In genomic region chr1:152052606-152053005, GRCh38 we compare ENCODE assay signal across 8 cellular contexts. TPM values are rescaled to one million over a fixed set of nuclear protein-coding genes. Genes with fewer than 3 reads are reported as not detected.
A peak's percentile ranks its signal among the peaks of the same experiment; 100 is the strongest.
DNase-seq lines count a peak whose midpoint lies in the region; ATAC-seq and TF ChIP-seq lines count a peak whose summit lies in the region.

No MANE protein-coding gene starts in this region.

- H3K27me3 Mint-ChIP-seq in CD4-positive, alpha-beta memory T cell, result peaks cover 5 to 6% of the 10 kb centered on the region in 2 donors
- peaks cover 8% of the 10 kb centered on the region for H3K27me3 Mint-ChIP-seq in activated CD8-positive, alpha-beta T cell treated with anti-CD3 and anti-CD28 coated beads for 36 hours

- H3K4me1 Mint-ChIP-seq in CD4-positive, alpha-beta memory T cell, result peaks cover 12 to 24% (median 14%) of the 10 kb centered on the region in 4 donors
- H3K4me1 Mint-ChIP-seq in activated CD8-positive, alpha-beta T cell treated with anti-CD3 and anti-CD28 coated beads for 36 hours (ENCODE audit: low read depth), result peaks cover 9% of the 10 kb centered on the region

- H3K4me3 Mint-ChIP-seq in CD4-positive, alpha-beta memory T cell, result no peak overlapping the region
- H3K4me3 Mint-ChIP-seq in activated CD8-positive, alpha-beta T cell treated with anti-CD3 and anti-CD28 coated beads for 36 hours, result no peak overlapping the region

- CTCF ChIA-PET in CD4-positive, alpha-beta memory T cell (lab: Charles Lee; ENCODE audit: partially characterized antibody), result interaction anchor here (0.7 to 14.8 kb wide), 26 partner anchors 9 to 406 kb away, joined by 3 to 354 read pairs (median 6); partner anchors contain the start of gene S100A11
- CTCF ChIA-PET in activated CD8-positive, alpha-beta T cell treated with anti-CD3 and anti-CD28 coated beads for 36 hours (lab: Charles Lee), result interaction anchor here (0.6 to 14.7 kb wide), 34 partner anchors 9 to 406 kb away, joined by 3 to 315 read pairs (median 5); partner anchors contain the start of genes S100A11 and TCHH

- TF ChIP-seq CTCF in activated CD8-positive, alpha-beta T cell treated with anti-CD3 and anti-CD28 coated beads for 36 hours (IDR thresholded peaks at IDR 0.05), result peak; percentile 87

- ATAC-seq in activated CD8-positive, alpha-beta T cell treated with anti-CD3 and anti-CD28 coated beads for 36 hours, result no peak
- no peak for ATAC-seq in GM19023 (IDR thresholded peaks at IDR 0.05; ENCODE audit: unreplicated experiment)

- POLR2A ChIA-PET in CD4-positive, alpha-beta memory T cell (lab: Charles Lee; ENCODE audit: partially characterized antibody), result interaction anchor here (0.9 to 1.6 kb wide), 3 partner anchors 16 to 132 kb away, joined by 3 to 7 read pairs (median 5); partner anchors contain the start of gene S100A11
- POLR2A ChIA-PET in activated CD8-positive, alpha-beta T cell treated with anti-CD3 and anti-CD28 coated beads for 36 hours (lab: Charles Lee), result interaction anchor here (1.2 kb wide), 1 partner anchor 60 kb away, joined by 4 read pairs; no protein-coding TSS in a partner anchor

- H3K36me3 Mint-ChIP-seq in CD4-positive, alpha-beta memory T cell, result no peaks in the 10 kb centered on the region
- H3K36me3 Mint-ChIP-seq in activated CD8-positive, alpha-beta T cell treated with anti-CD3 and anti-CD28 coated beads for 36 hours (ENCODE audit: low read depth), result no peaks in the 10 kb centered on the region

- peaks cover 13% of the 10 kb centered on the region for H3K4me1 ChIP-seq in CD4-positive, alpha-beta memory T cell (ENCODE audit: insufficient read depth, low read length)
- peaks cover 11% of the 10 kb centered on the region for H3K4me1 ChIP-seq in effector memory CD4-positive, alpha-beta T cell (ENCODE audit: control insufficient read depth, insufficient read depth, low read length, poor library complexity, severe bottlenecking)

- H3K27ac ChIP-seq in CD4-positive, alpha-beta memory T cell (ENCODE audit: low read depth, low read length), result no peak overlapping the region
- H3K27ac ChIP-seq in effector memory CD4-positive, alpha-beta T cell (ENCODE audit: insufficient read depth, low read length, poor library complexity, severe bottlenecking), result no peak overlapping the region

- intact Hi-C loops in CD4-positive, alpha-beta memory T cell (cut with micrococcal nuclease), result loop anchor here (1.0 to 10.0 kb wide), 5 partner anchors 62 to 406 kb away; partner anchors contain the start of gene TCHH
- intact Hi-C loops in activated CD8-positive, alpha-beta T cell treated with anti-CD3 and anti-CD28 coated beads for 36 hours (cut with micrococcal nuclease), result loop anchor here (2.0 to 5.0 kb wide), 3 partner anchors 132 to 405 kb away; no protein-coding TSS in a partner anchor

- no peaks in the 10 kb centered on the region for H3K9me3 Mint-ChIP-seq in CD4-positive, alpha-beta memory T cell
- H3K9me3 Mint-ChIP-seq in activated CD8-positive, alpha-beta T cell treated with anti-CD3 and anti-CD28 coated beads for 36 hours, result no peaks in the 10 kb centered on the region

- no peaks in the 10 kb centered on the region for H3K9me3 ChIP-seq in CD4-positive, alpha-beta memory T cell (ENCODE audit: control insufficient read depth in 1 of 2, low read length in 2 of 2)
- H3K9me3 ChIP-seq in effector memory CD4-positive, alpha-beta T cell (ENCODE audit: control insufficient read depth, low read length), result no peaks in the 10 kb centered on the region

- peak overlapping the region in 1 of 7 donors; percentile 44 for H3K27ac Mint-ChIP-seq in CD4-positive, alpha-beta memory T cell
- no peak overlapping the region for H3K27ac Mint-ChIP-seq in activated CD8-positive, alpha-beta T cell treated with anti-CD3 and anti-CD28 coated beads for 36 hours

- peak; percentile 71 to 78 (median 75) for DNase-seq in CD4-positive, alpha-beta memory T cell
- DNase-seq in HS-27A (ENCODE audit: low read depth) (peak; percentile 31), NCI-H82 treated with DMSO at 0.1 percent for 48 hours (lab: John Stamatoyannopoulos, UW; ENCODE audit: unreplicated experiment) (peak; percentile 72), medulla oblongata (ENCODE audit: extremely low spot score) (peak; percentile 92)
- DNase-seq in activated CD8-positive, alpha-beta T cell treated with anti-CD3 and anti-CD28 coated beads for 36 hours, result peak; percentile 92
- DNase-seq in effector memory CD4-positive, alpha-beta T cell, result peak; percentile 58 to 76 (median 68)
- DNase-seq in stimulated activated CD8-positive, alpha-beta memory T cell treated with anti-CD3 and anti-CD28 coated beads, Interleukin-15, amount 100 ng/mL, for 24 hours (ENCODE audit: low read depth), result peak; percentile 79

- H3K4me3 ChIP-seq in CD4-positive, alpha-beta memory T cell (ENCODE audit: low read length in 2 of 2), result no peak overlapping the region
- no peak overlapping the region for H3K4me3 ChIP-seq in effector memory CD4-positive, alpha-beta T cell (ENCODE audit: insufficient read depth, low read depth, low read length, poor library complexity, severe bottlenecking)

- no peaks in the 10 kb centered on the region for H3K27me3 ChIP-seq in CD4-positive, alpha-beta memory T cell (ENCODE audit: insufficient read depth, low read length)
- no peaks in the 10 kb centered on the region for H3K27me3 ChIP-seq in effector memory CD4-positive, alpha-beta T cell (replicated peaks; ENCODE audit: control insufficient read depth, insufficient read depth, low read length, poor library complexity, severe bottlenecking)

- no peaks in the 10 kb centered on the region for H3K36me3 ChIP-seq in CD4-positive, alpha-beta memory T cell (ENCODE audit: insufficient read depth, low read length)
- H3K36me3 ChIP-seq in effector memory CD4-positive, alpha-beta T cell (ENCODE audit: control insufficient read depth, insufficient read depth, low read length), result no peaks in the 10 kb centered on the region

RNA-seq across cellular contexts. Expression of gene S100A11, which starts 15.8 kb away (rescaled TPM):
- 100 to 1,000 TPM; 239 to 247 TPM for total RNA-seq in CD4-positive, alpha-beta memory T cell
- polyA plus RNA-seq in CD4-positive, alpha-beta memory T cell, result 1,000 to 10,000 TPM in 1 of 2 donors, 100 to 1,000 TPM in 1; 610 to 1,204 TPM
- total RNA-seq in activated CD8-positive, alpha-beta T cell treated with anti-CD3 and anti-CD28 coated beads for 36 hours, result 100 to 1,000 TPM; 131 to 144 TPM

RNA-seq across cellular contexts. Expression of gene TCHHL1, which starts 36.3 kb away (rescaled TPM):
- total RNA-seq in CD4-positive, alpha-beta memory T cell, result not detected
- not detected for polyA plus RNA-seq in CD4-positive, alpha-beta memory T cell
- total RNA-seq in activated CD8-positive, alpha-beta T cell treated with anti-CD3 and anti-CD28 coated beads for 36 hours, result not detected

RNA-seq across cellular contexts. Expression of gene S100A10, which starts 58.9 kb away (rescaled TPM):
- total RNA-seq in CD4-positive, alpha-beta memory T cell, result 100 to 1,000 TPM; 218 to 231 TPM
- polyA plus RNA-seq in CD4-positive, alpha-beta memory T cell, result 1,000 to 10,000 TPM in 1 of 2 donors, 100 to 1,000 TPM in 1; 855 to 1,427 TPM
- total RNA-seq in activated CD8-positive, alpha-beta T cell treated with anti-CD3 and anti-CD28 coated beads for 36 hours, result 100 to 1,000 TPM; 208 to 220 TPM

Comparison
In these comparisons a context has a peak if more than half of its experiments do, and no peak if none do; other contexts are left out.
1. DNase-seq: peak in every context shown above with its lines; median percentile 92 in activated CD8-positive, alpha-beta T cell treated with anti-CD3 and anti-CD28 coated beads for 36 hours; 92 in medulla oblongata; 79 in stimulated activated CD8-positive, alpha-beta memory T cell treated with anti-CD3 and anti-CD28 coated beads, Interleukin-15, amount 100 ng/mL, for 24 hours; 75 in CD4-positive, alpha-beta memory T cell; 72 in NCI-H82 treated with DMSO at 0.1 percent for 48 hours; 68 in effector memory CD4-positive, alpha-beta T cell; 31 in HS-27A.